ENCODE assay signal across 18 cellular contexts in the genomic region with DNA sequence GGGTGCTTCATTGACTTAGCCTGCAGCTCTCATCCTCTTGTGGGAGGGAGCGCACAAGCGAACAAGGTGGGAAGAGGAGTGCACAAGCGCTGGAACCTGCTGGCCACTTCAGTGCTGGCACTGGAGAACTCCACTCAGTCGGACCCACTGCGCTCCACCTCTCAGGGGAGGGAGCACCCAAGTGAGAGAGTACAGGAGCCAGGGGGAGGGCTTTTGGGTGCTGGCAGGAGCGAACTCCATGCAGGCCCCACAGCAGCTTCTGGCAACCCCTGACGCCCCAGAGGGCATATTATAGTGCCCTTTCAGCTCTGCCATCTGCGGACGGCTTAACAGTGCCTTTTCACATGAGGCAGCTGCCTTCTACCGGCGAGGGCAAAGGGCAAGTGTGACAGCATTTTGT.
DNase-seq lines count a peak whose midpoint lies in the region; ATAC-seq, FAIRE-seq and TF ChIP-seq lines count a peak whose summit lies in the region.
"Had no signal": no experiment of that assay in that cellular context is flagged by ENCODE, and none has a peak within 500 bp of the region (broad histone marks: within the 10 kb centered on the region; RNA-seq: fewer than 3 reads in every experiment).

No MANE protein-coding gene starts in this region.

- no peaks in the 10 kb centered on the region for H3K36me3 Mint-ChIP-seq in activated CD4-positive, alpha-beta T cell treated with anti-CD3 and anti-CD28 coated beads, Interleukin-2, amount 10 ng/mL, durations not matched to agents 24 days and 14 days (ENCODE audit: low read depth)

- no peak overlapping the region for H3K27ac Mint-ChIP-seq in activated CD4-positive, alpha-beta T cell treated with anti-CD3 and anti-CD28 coated beads, Interleukin-2, amount 10 ng/mL, durations not matched to agents 24 days and 14 days
- H3K27ac Mint-ChIP-seq: CD4-positive, alpha-beta T cell had no signal

- H3K4me3 ChIP-seq in left ventricle myocardium inferior = no peak overlapping the region
- no peak overlapping the region for H3K4me3 ChIP-seq in iPS-15b (ENCODE audit: low read depth, low read length)
- H3K4me3 ChIP-seq in small intestine (ENCODE audit: low read depth in 1 of 2, low read length in 2 of 2) = no peak overlapping the region
- H3K4me3 ChIP-seq: A549, GM12878 had no signal

- intact Hi-C loops in Right ventricle myocardium inferior (cut with DNase I) = no loop called here
- intact Hi-C loops in left ventricle myocardium inferior (cut with micrococcal nuclease) = no loop called here
- intact Hi-C loops in activated CD4-positive, alpha-beta T cell treated with anti-CD3 and anti-CD28 coated beads, Interleukin-2, amount 10 ng/mL, durations not matched to agents 24 days and 14 days (cut with micrococcal nuclease) = no loop called here

- H3K27ac ChIP-seq in left ventricle myocardium inferior (replicated peaks) = no peak overlapping the region
- H3K27ac ChIP-seq in small intestine (ENCODE audit: low read depth in 1 of 2, low read length in 1 of 2) = no peak overlapping the region
- H3K27ac ChIP-seq: 22Rv1, A549, C4-2B, HL-60 had no signal

- peak overlapping the region; percentile 32 for H3K9ac ChIP-seq in iPS-15b (ENCODE audit: low read depth, low read length)

- no peak overlapping the region for H3K4me3 Mint-ChIP-seq in activated CD4-positive, alpha-beta T cell treated with anti-CD3 and anti-CD28 coated beads, Interleukin-2, amount 10 ng/mL, durations not matched to agents 24 days and 14 days
- H3K4me3 Mint-ChIP-seq: CD4-positive, alpha-beta T cell had no signal

- DNase-seq in Right ventricle myocardium inferior (ENCODE audit: missing footprints) = peak; percentile 26
- no peak for DNase-seq in left ventricle myocardium inferior
- DNase-seq in small intestine = peak; percentile 9
- DNase-seq in DMS153 treated with DMSO at 0.1 percent for 48 hours (lab: John Stamatoyannopoulos, UW; ENCODE audit: unreplicated experiment) = no peak
- no peak for DNase-seq in activated CD4-positive, alpha-beta T cell treated with anti-CD3 and anti-CD28 coated beads, Interleukin-2, amount 10 ng/mL, durations not matched to agents 24 days and 14 days
- no peak for DNase-seq in SW480 (ENCODE audit: low spot score)
- DNase-seq: AML-193; CD4-positive, alpha-beta T cell; DMS153; DMS79 treated with DMSO at 0.1 percent for 48 hours; HCEC 1CT had no signal

- FAIRE-seq in small intestine (lab: Jason Lieb, UNC) = no peak
- FAIRE-seq: A549, GM12878, GM19239 had no signal

- H3K9me3 Mint-ChIP-seq in activated CD4-positive, alpha-beta T cell treated with anti-CD3 and anti-CD28 coated beads, Interleukin-2, amount 10 ng/mL, durations not matched to agents 24 days and 14 days = no peaks in the 10 kb centered on the region

- no peak for ATAC-seq in Right ventricle myocardium inferior
- ATAC-seq: A549, GM12878 had no signal

- no peaks in the 10 kb centered on the region for H3K4me1 Mint-ChIP-seq in activated CD4-positive, alpha-beta T cell treated with anti-CD3 and anti-CD28 coated beads, Interleukin-2, amount 10 ng/mL, durations not matched to agents 24 days and 14 days

- no peaks in the 10 kb centered on the region for H3K4me1 ChIP-seq in left ventricle myocardium inferior
- H3K4me1 ChIP-seq in iPS-15b (ENCODE audit: control insufficient read depth, insufficient read depth, low read length) = no peaks in the 10 kb centered on the region
- H3K4me1 ChIP-seq in small intestine (ENCODE audit: control insufficient read depth in 2 of 2, insufficient read depth in 1 of 2, low read depth in 1 of 2, low read length in 1 of 2) = no peaks in the 10 kb centered on the region
- H3K4me1 ChIP-seq: A549 had no signal

- H3K27me3 Mint-ChIP-seq in activated CD4-positive, alpha-beta T cell treated with anti-CD3 and anti-CD28 coated beads, Interleukin-2, amount 10 ng/mL, durations not matched to agents 24 days and 14 days = no peaks in the 10 kb centered on the region
- H3K27me3 Mint-ChIP-seq: CD4-positive, alpha-beta T cell had no signal

- H3K9me3 ChIP-seq in left ventricle myocardium inferior (replicated peaks) (peaks cover 25% of the 10 kb centered on the region), iPS-15b (ENCODE audit: control insufficient read depth, insufficient read depth, low read length) (no peaks in the 10 kb centered on the region), small intestine (ENCODE audit: control insufficient read depth, low read depth) (no peaks in the 10 kb centered on the region)
- H3K9me3 ChIP-seq: A549 had no signal

- TF ChIP-seq CTCF in left ventricle myocardium inferior (IDR thresholded peaks at IDR 0.05; ENCODE audit: borderline replicate concordance) = no peak

- H3K36me3 ChIP-seq in left ventricle myocardium inferior (no peaks in the 10 kb centered on the region), iPS-15b (ENCODE audit: control insufficient read depth, insufficient read depth, low read length) (no peaks in the 10 kb centered on the region), small intestine (ENCODE audit: control insufficient read depth in 2 of 2, insufficient read depth in 2 of 2, low read length in 2 of 2) (no peaks in the 10 kb centered on the region)

- no peaks in the 10 kb centered on the region for H3K27me3 ChIP-seq in left ventricle myocardium inferior (ENCODE audit: low read depth)
- H3K27me3 ChIP-seq in iPS-15b (ENCODE audit: control insufficient read depth, insufficient read depth, low read length) = no peaks in the 10 kb centered on the region
- no peaks in the 10 kb centered on the region for H3K27me3 ChIP-seq in small intestine (ENCODE audit: control insufficient read depth in 2 of 2, insufficient read depth in 2 of 2, low read length in 2 of 2)

- 71 to 82% (median 78%) methylated on average over 11 of the region's 11 CpGs for WGBS in small intestine, 3 donors

Comparison
In these comparisons a context has a peak if more than half of its experiments do, and no peak if none do; other contexts are left out.
1. DNase-seq: peak in Right ventricle myocardium inferior (single experiment) and small intestine (single experiment); none in left ventricle myocardium inferior (single experiment), DMS153 treated with DMSO at 0.1 percent for 48 hours (single experiment), activated CD4-positive, alpha-beta T cell treated with anti-CD3 and anti-CD28 coated beads, Interleukin-2, amount 10 ng/mL, durations not matched to agents 24 days and 14 days (single experiment) and SW480 (single experiment).